Comparison of ENCODE assay signal across 8 cellular contexts in the genomic region with DNA sequence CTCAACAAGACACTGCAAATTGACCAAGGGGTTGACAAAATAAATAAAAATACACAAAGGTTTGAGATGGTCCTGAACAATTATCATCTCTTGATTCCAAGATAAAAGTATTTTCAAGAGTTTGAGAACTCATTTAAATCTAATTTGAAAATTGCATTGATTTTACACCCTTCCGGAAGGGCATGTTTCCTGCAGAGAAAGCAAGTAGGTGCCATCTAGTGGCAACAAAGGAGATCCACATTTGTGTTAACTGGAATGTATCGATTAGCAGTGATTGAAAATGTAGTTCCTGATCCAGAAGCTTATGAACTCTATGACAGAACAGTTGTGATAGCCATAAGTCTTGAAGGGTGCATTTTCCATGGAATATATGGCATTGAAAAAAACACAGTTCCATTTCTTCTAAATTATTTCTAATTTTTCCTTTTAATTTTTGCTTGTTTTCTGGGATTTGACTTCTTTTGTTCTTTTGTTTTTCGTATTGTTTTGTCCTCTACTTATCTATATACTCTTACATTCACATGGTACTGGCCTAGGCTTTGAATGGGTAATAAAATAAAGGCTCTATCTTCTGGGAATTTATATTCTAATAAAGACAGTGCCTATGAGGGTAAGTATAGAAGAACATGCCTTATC.
DNase-seq lines count a peak whose midpoint lies in the region; ATAC-seq and TF ChIP-seq lines count a peak whose summit lies in the region.

No MANE protein-coding gene starts in this region.

- no peaks in the 10 kb centered on the region for H3K27me3 ChIP-seq in stomach

- no peak overlapping the region for H3K27ac ChIP-seq in stomach

- POLR2A ChIA-PET in activated B cell treated with CpG ODN at 0.5 μM for 24 hours (lab: Charles Lee), result no interaction called here

- DNase-seq in AG10803 (ENCODE audit: low read depth) (peak; percentile 51), NCI-H1105 (lab: John Stamatoyannopoulos, UW) (peak; percentile 26), activated B cell treated with CpG ODN at 0.5 μM for 24 hours (no peak), left ventricle myocardium superior (no peak), stomach (no peak), cerebellar nuclear complex (lab: John Stamatoyannopoulos, UW) (no peak)
- DNase-seq in activated CD8-positive, alpha-beta memory T cell treated with anti-CD3 and anti-CD28 coated beads, Interleukin-2, amount 50 U/mL, for 48 hours, result no peak

- no peak overlapping the region for H3K4me3 Mint-ChIP-seq in activated B cell treated with CpG ODN at 0.5 μM for 24 hours

- no peak for TF ChIP-seq POLR2A in stomach (IDR thresholded peaks at IDR 0.05)

- no peaks in the 10 kb centered on the region for H3K27me3 Mint-ChIP-seq in activated B cell treated with CpG ODN at 0.5 μM for 24 hours

- CTCF ChIA-PET in activated B cell treated with CpG ODN at 0.5 μM for 24 hours (lab: Charles Lee), result interaction anchor here (0.8 to 10.5 kb wide), 12 partner anchors 8 to 459 kb away, joined by 3 to 160 read pairs (median 4); a partner anchor contains a TSS

- ATAC-seq in activated B cell treated with CpG ODN at 0.5 μM for 24 hours (ENCODE audit: low read depth), result no peak
- peak; percentile 70 for ATAC-seq in left ventricle myocardium superior

- intact Hi-C loops in activated B cell treated with CpG ODN at 0.5 μM for 24 hours (cut with micrococcal nuclease) (loop anchor here (1.0 kb wide), 5 partner anchors 184 to 500 kb away; a partner anchor contains a TSS), left ventricle myocardium superior (cut with micrococcal nuclease) (loop anchor here (5.0 kb wide), 1 partner anchor 183 kb away; no protein-coding TSS in a partner anchor), stomach (cut with DNase I; ENCODE audit: low total_unique reads) (loop anchor here (5.0 to 10.0 kb wide), 2 partner anchors 183 to 340 kb away; no protein-coding TSS in a partner anchor)

- peak; percentile 92 for TF ChIP-seq CTCF in AG10803 (conservative IDR thresholded peaks at IDR 0.05; ENCODE audit: low read length)
- peak; percentile 64 for TF ChIP-seq CTCF in GM12874 (IDR thresholded peaks at IDR 0.05; ENCODE audit: insufficient read depth, low read depth, low read length)
- TF ChIP-seq CTCF in activated B cell treated with CpG ODN at 0.5 μM for 24 hours (IDR thresholded peaks at IDR 0.05), result peak; percentile 59
- peak in 5 of 7 experiments; percentile 46 to 67 (median 61) for TF ChIP-seq CTCF in stomach (IDR thresholded peaks at IDR 0.05)

- no peak for TF ChIP-seq EP300 in stomach (IDR thresholded peaks at IDR 0.05)

- H3K9me3 ChIP-seq in stomach, result no peaks in the 10 kb centered on the region

- peaks cover 0 to 11% (median 0%) of the 10 kb centered on the region in 4 donors for H3K4me1 ChIP-seq in stomach

- peaks cover 0 to 7% (median 0%) of the 10 kb centered on the region in 4 donors for H3K36me3 ChIP-seq in stomach

- 21 to 30% (median 22%) methylated on average over 3 of the region's 3 CpGs for WGBS in stomach, 5 donors

- no peak overlapping the region for H3K27ac Mint-ChIP-seq in activated B cell treated with CpG ODN at 0.5 μM for 24 hours

- H3K4me1 Mint-ChIP-seq in activated B cell treated with CpG ODN at 0.5 μM for 24 hours, result no peaks in the 10 kb centered on the region

- H3K9me3 Mint-ChIP-seq in activated B cell treated with CpG ODN at 0.5 μM for 24 hours, result no peaks in the 10 kb centered on the region

- no peaks in the 10 kb centered on the region for H3K36me3 Mint-ChIP-seq in activated B cell treated with CpG ODN at 0.5 μM for 24 hours (ENCODE audit: low read depth)

- H3K4me3 ChIP-seq in AG10803 (ENCODE audit: low read length), result no peak overlapping the region
- H3K4me3 ChIP-seq in stomach, result no peak overlapping the region

Comparison
In these comparisons a context has a peak if more than half of its experiments do, and no peak if none do; other contexts are left out.
1. DNase-seq: peak in AG10803 (single experiment) and NCI-H1105 (single experiment); none in activated B cell treated with CpG ODN at 0.5 μM for 24 hours (single experiment), left ventricle myocardium superior (single experiment), stomach (single experiment), cerebellar nuclear complex (0 of 2) and activated CD8-positive, alpha-beta memory T cell treated with anti-CD3 and anti-CD28 coated beads, Interleukin-2, amount 50 U/mL, for 48 hours (single experiment).
2. Peak in every context shown above with its lines, with median percentiles within 50 percentile points of each other: CTCF ChIP-seq.